Comparison of ENCODE assay signal across 1 cellular context in the genomic region with DNA sequence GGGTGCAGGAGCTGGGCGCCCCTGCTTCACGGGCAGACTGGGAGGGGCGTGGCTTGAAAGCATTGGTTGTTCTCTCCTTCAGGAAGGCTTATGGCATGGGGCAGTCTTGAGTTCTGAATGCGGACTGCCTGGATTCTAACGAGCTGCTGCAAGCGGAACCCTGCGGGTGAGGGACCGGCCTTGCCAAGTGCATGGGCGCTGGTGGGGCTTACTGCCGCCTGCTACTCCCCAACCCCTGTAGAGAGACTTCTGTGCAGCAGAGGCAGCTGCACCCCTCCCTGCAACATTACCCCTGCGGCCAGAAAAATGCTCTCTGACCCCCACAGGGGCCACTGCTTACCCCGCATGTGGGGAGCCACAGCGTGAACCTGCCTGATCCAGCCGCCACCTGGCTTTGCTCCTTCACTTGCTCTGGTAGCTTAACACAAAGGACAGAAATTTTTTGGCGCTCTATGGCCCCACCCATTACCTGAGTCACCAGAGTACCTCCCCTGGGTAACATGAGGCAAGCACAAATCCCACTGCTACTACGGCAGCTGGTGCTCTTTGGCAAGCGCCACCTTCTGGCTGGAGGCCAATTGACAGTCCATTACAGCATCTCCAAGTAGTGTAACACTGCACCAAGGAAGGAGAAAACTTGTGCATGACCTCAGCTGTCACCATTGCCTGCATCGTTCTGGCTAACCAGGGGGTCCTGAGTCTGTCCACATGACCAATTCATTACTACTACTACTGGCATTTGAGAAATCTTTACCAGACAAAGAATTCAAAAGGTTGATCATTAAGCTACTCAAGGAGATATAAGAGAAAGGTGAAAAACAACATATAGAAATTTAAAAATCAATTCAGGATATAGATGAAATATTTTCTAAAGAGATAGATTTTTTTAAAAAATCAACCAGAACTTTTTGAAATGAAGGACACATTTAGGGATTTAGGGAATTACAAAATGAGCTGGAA.
TF ChIP-seq lines count a peak whose summit lies in the region.

No MANE protein-coding gene starts in this region.

TF ChIP-seq in neural cell, 6 proteins besides CTCF, POLR2A, EP300 and RAD21 (continued from another document):
- TF ChIP-seq EZH2 (IDR thresholded peaks at IDR 0.05; ENCODE audit: borderline replicate concordance, insufficient read depth, low read length, poor library complexity, severe bottlenecking), result no peak
- TF ChIP-seq SMC3 (conservative IDR thresholded peaks at IDR 0.05; ENCODE audit: poor library complexity), result peak; percentile 53
- TF ChIP-seq MXI1 (conservative IDR thresholded peaks at IDR 0.05; ENCODE audit: poor library complexity, severe bottlenecking), result peak; percentile 73
- TF ChIP-seq, protein P1, sequence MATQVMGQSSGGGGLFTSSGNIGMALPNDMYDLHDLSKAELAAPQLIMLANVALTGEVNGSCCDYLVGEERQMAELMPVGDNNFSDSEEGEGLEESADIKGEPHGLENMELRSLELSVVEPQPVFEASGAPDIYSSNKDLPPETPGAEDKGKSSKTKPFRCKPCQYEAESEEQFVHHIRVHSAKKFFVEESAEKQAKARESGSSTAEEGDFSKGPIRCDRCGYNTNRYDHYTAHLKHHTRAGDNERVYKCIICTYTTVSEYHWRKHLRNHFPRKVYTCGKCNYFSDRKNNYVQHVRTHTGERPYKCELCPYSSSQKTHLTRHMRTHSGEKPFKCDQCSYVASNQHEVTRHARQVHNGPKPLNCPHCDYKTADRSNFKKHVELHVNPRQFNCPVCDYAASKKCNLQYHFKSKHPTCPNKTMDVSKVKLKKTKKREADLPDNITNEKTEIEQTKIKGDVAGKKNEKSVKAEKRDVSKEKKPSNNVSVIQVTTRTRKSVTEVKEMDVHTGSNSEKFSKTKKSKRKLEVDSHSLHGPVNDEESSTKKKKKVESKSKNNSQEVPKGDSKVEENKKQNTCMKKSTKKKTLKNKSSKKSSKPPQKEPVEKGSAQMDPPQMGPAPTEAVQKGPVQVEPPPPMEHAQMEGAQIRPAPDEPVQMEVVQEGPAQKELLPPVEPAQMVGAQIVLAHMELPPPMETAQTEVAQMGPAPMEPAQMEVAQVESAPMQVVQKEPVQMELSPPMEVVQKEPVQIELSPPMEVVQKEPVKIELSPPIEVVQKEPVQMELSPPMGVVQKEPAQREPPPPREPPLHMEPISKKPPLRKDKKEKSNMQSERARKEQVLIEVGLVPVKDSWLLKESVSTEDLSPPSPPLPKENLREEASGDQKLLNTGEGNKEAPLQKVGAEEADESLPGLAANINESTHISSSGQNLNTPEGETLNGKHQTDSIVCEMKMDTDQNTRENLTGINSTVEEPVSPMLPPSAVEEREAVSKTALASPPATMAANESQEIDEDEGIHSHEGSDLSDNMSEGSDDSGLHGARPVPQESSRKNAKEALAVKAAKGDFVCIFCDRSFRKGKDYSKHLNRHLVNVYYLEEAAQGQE (IDR thresholded peaks at IDR 0.05; ENCODE audit: borderline replicate concordance), result peak; percentile 77
- TF ChIP-seq POLR2AphosphoS5 (IDR thresholded peaks at IDR 0.05), result peak; percentile 78
